29 cellular contexts compared by ENCODE assay signal in genomic region chr13:51724721-51725120, GRCh38.
"Had no signal": no experiment of that assay in that cellular context is flagged by ENCODE, and none has a peak within 500 bp of the region (broad histone marks: within the 10 kb centered on the region; RNA-seq: fewer than 3 reads in every experiment).

No MANE protein-coding gene starts in this region.

- H3K27ac ChIP-seq: colonic mucosa, esophagus muscularis mucosa, gastroesophageal sphincter, WERI-Rb-1 had no signal

- H3K4me1 ChIP-seq: colonic mucosa had no signal

- H3K4me1 Mint-ChIP-seq: activated naive CD4-positive, alpha-beta T cell treated with anti-CD3 and anti-CD28 coated beads, Interleukin-2, amount 50 U/mL, for 24 hours had no signal

- H3K4me3 Mint-ChIP-seq: activated B cell treated with CpG ODN at 0.5 μM for 24 hours; activated CD8-positive, alpha-beta T cell treated with anti-CD3 and anti-CD28 coated beads for 36 hours; activated naive CD4-positive, alpha-beta T cell treated with anti-CD3 and anti-CD28 coated beads for 36 hours; activated naive CD4-positive, alpha-beta T cell treated with anti-CD3 and anti-CD28 coated beads, Interleukin-2, amount 50 U/mL, for 24 hours; activated naive CD8-positive, alpha-beta T cell treated with anti-CD3 and anti-CD28 coated beads for 36 hours; activated naive CD8-positive, alpha-beta T cell treated with anti-CD3 and anti-CD28 coated beads, Interleukin-2, amount 50 U/mL, for 24 hours; activated T-cell treated with anti-CD3 and anti-CD28 coated beads, Interleukin-2, amount 50 U/mL, for 4 hours; activated T-helper 17 cell treated with anti-CD3 and anti-CD28 coated beads, Interleukin-2, amount 50 U/mL, for 72 hours; T-cell; T-helper 1 cell treated with Interleukin-12 subunit alpha and Interleukin-12 subunit beta and Interleukin-4 antibody, amounts not matched to agents 30 μg/mL and 1 μg/mL, for 36 hours had no signal

- ATAC-seq: activated CD4-positive, CD25-positive, alpha-beta regulatory T cell treated with anti-CD3 and anti-CD28 coated beads, Interleukin-2, amount 50 U/mL, for 24 hours; activated CD8-positive, alpha-beta T cell treated with anti-CD3 and anti-CD28 coated beads for 36 hours; activated naive CD8-positive, alpha-beta T cell treated with anti-CD3 and anti-CD28 coated beads, Interleukin-2, amount 50 U/mL, for 24 hours; activated T-cell treated with anti-CD3 and anti-CD28 coated beads, Interleukin-2, amount 50 U/mL, for 4 hours; activated T-helper 17 cell treated with anti-CD3 and anti-CD28 coated beads, Interleukin-2, amount 50 U/mL, for 72 hours; body of pancreas; gastroesophageal sphincter; heart right ventricle; T-cell had no signal

- H3K36me3 ChIP-seq: colonic mucosa, WERI-Rb-1 had no signal

- H3K4me3 ChIP-seq: adrenal gland, body of pancreas, colonic mucosa, esophagus muscularis mucosa, gastroesophageal sphincter, heart right ventricle had no signal

- H3K9me3 Mint-ChIP-seq: activated B cell treated with CpG ODN at 0.5 μM for 24 hours; activated CD8-positive, alpha-beta T cell treated with anti-CD3 and anti-CD28 coated beads for 36 hours; activated naive CD4-positive, alpha-beta T cell treated with anti-CD3 and anti-CD28 coated beads for 36 hours; activated naive CD4-positive, alpha-beta T cell treated with anti-CD3 and anti-CD28 coated beads, Interleukin-2, amount 50 U/mL, for 24 hours; activated naive CD8-positive, alpha-beta T cell treated with anti-CD3 and anti-CD28 coated beads for 36 hours; activated naive CD8-positive, alpha-beta T cell treated with anti-CD3 and anti-CD28 coated beads, Interleukin-2, amount 50 U/mL, for 24 hours; activated T-cell treated with anti-CD3 and anti-CD28 coated beads, Interleukin-2, amount 50 U/mL, for 4 hours; activated T-helper 17 cell treated with anti-CD3 and anti-CD28 coated beads, Interleukin-2, amount 50 U/mL, for 72 hours; T-cell; T-helper 1 cell treated with Interleukin-12 subunit alpha and Interleukin-12 subunit beta and Interleukin-4 antibody, amounts not matched to agents 30 μg/mL and 1 μg/mL, for 36 hours had no signal

- H3K9me3 ChIP-seq: adrenal gland, body of pancreas, colonic mucosa, esophagus muscularis mucosa, gastroesophageal sphincter, heart right ventricle had no signal

- H3K27me3 Mint-ChIP-seq: activated B cell treated with CpG ODN at 0.5 μM for 24 hours; activated CD8-positive, alpha-beta T cell treated with anti-CD3 and anti-CD28 coated beads for 36 hours; activated naive CD4-positive, alpha-beta T cell treated with anti-CD3 and anti-CD28 coated beads, Interleukin-2, amount 50 U/mL, for 24 hours; activated naive CD8-positive, alpha-beta T cell treated with anti-CD3 and anti-CD28 coated beads for 36 hours; activated naive CD8-positive, alpha-beta T cell treated with anti-CD3 and anti-CD28 coated beads, Interleukin-2, amount 50 U/mL, for 24 hours; activated T-helper 17 cell treated with anti-CD3 and anti-CD28 coated beads, Interleukin-2, amount 50 U/mL, for 72 hours; T-cell had no signal

- DNase-seq: activated B cell treated with CpG ODN at 0.5 μM for 24 hours; activated CD4-positive, alpha-beta T cell treated with anti-CD3 and anti-CD28 coated beads for 48 hours; activated CD4-positive, alpha-beta T cell treated with anti-CD3 and anti-CD28 coated beads, Interleukin-2, amount 50 U/mL, for 1 hour; activated CD4-positive, alpha-beta T cell treated with anti-CD3 and anti-CD28 coated beads, Interleukin-2, amount 50 U/mL, for 48 hours; activated CD8-positive, alpha-beta memory T cell treated with anti-CD3 and anti-CD28 coated beads for 24 hours; activated CD8-positive, alpha-beta T cell treated with anti-CD3 and anti-CD28 coated beads for 36 hours; activated effector memory CD4-positive, alpha-beta T cell treated with Interleukin-2 at 50 U/mL for 16 hours; activated naive CD4-positive, alpha-beta T cell treated with anti-CD3 and anti-CD28 coated beads for 36 hours; activated naive CD8-positive, alpha-beta T cell treated with anti-CD3 and anti-CD28 coated beads for 36 hours; activated naive CD8-positive, alpha-beta T cell treated with anti-CD3 and anti-CD28 coated beads, Interleukin-2, amount 50 U/mL, for 24 hours; activated T-cell treated with anti-CD3 and anti-CD28 coated beads, Interleukin-2, amount 50 U/mL, for 4 hours; adrenal gland; body of pancreas; caudate nucleus; colonic mucosa; effector CD8-positive, alpha-beta T cell; erythroblast; foreskin melanocyte; heart right ventricle; SW 1271; T-cell; T-helper 9 cell; WERI-Rb-1 had no signal

- H3K27ac Mint-ChIP-seq: activated B cell treated with CpG ODN at 0.5 μM for 24 hours; activated CD8-positive, alpha-beta T cell treated with anti-CD3 and anti-CD28 coated beads for 36 hours; activated naive CD4-positive, alpha-beta T cell treated with anti-CD3 and anti-CD28 coated beads for 36 hours; activated naive CD4-positive, alpha-beta T cell treated with anti-CD3 and anti-CD28 coated beads, Interleukin-2, amount 50 U/mL, for 24 hours; activated naive CD8-positive, alpha-beta T cell treated with anti-CD3 and anti-CD28 coated beads for 36 hours; activated naive CD8-positive, alpha-beta T cell treated with anti-CD3 and anti-CD28 coated beads, Interleukin-2, amount 50 U/mL, for 24 hours; activated T-helper 17 cell treated with anti-CD3 and anti-CD28 coated beads, Interleukin-2, amount 50 U/mL, for 72 hours; T-cell; T-helper 1 cell treated with Interleukin-12 subunit alpha and Interleukin-12 subunit beta and Interleukin-4 antibody, amounts not matched to agents 30 μg/mL and 1 μg/mL, for 36 hours had no signal

- H3K27me3 ChIP-seq: adrenal gland, body of pancreas, colonic mucosa, esophagus muscularis mucosa, gastroesophageal sphincter, heart right ventricle had no signal
